ENCODE assay signal across 10 cellular contexts in genomic region chr14:35986219-35986573, GRCh38.
DNase-seq lines count a peak whose midpoint lies in the region; ATAC-seq lines count a peak whose summit lies in the region.
"Had no signal": no experiment of that assay in that cellular context is flagged by ENCODE, and none has a peak within 500 bp of the region (broad histone marks: within the 10 kb centered on the region; RNA-seq: fewer than 3 reads in every experiment).

No MANE protein-coding gene starts in this region.

- DNase-seq in H4 (ENCODE audit: low spot score) (peak; percentile 43), inferior parietal cortex (ENCODE audit: extremely low spot score) (peak; percentile 47), HCEC 1CT (no peak), activated T-cell treated with anti-CD3 and anti-CD28 coated beads for 4 hours (no peak), kidney tubule cell (ENCODE audit: low spot score) (no peak)
- DNase-seq: NCI-H524, T-helper 17 cell had no signal

- peak; percentile 58 for ATAC-seq in GM19035 (IDR thresholded peaks at IDR 0.05; ENCODE audit: unreplicated experiment)
- ATAC-seq in HG03571 (IDR thresholded peaks at IDR 0.05; ENCODE audit: unreplicated experiment), result peak; percentile 69
- ATAC-seq in GM21526 (IDR thresholded peaks at IDR 0.05; ENCODE audit: low FRiP score, unreplicated experiment), result no peak
- ATAC-seq: T-helper 17 cell had no signal

Comparison
In these comparisons a context has a peak if more than half of its experiments do, and no peak if none do; other contexts are left out.
1. DNase-seq: peak in H4 (single experiment) and inferior parietal cortex (single experiment); none in HCEC 1CT (single experiment), activated T-cell treated with anti-CD3 and anti-CD28 coated beads for 4 hours (single experiment) and kidney tubule cell (single experiment).